ENCODE assay signal across 8 cellular contexts in genomic region chr15:84982301-84982920, GRCh38. TPM values are rescaled to one million over a fixed set of nuclear protein-coding genes. Genes with fewer than 3 reads are reported as not detected.
DNase-seq lines count a peak whose midpoint lies in the region; ATAC-seq, FAIRE-seq and TF ChIP-seq lines count a peak whose summit lies in the region.

No MANE protein-coding gene starts in this region.

- peak overlapping the region; percentile 82 for H3K4me2 ChIP-seq in hepatocyte

- in situ Hi-C loops in GM18951 (cut with MboI; ENCODE audit: low sequenced_read_pairs, unreplicated experiment): no loop called here

- intact Hi-C loops in sigmoid colon (cut with DNase I): no loop called here

- no peaks in the 10 kb centered on the region for H3K9me2 ChIP-seq in hepatocyte (replicated peaks; ENCODE audit: insufficient read depth)

- WGBS in hepatocyte (ENCODE audit: low lambda C conversion rate, missing lambda C conversion rate): 5% methylated on average over 37 of the region's 46 CpGs
- 1 to 3% methylated on average over 46 of the region's 46 CpGs for WGBS in sigmoid colon, 2 donors

- peak; percentile 65 for TF ChIP-seq POLR2A in GM18951 (IDR thresholded peaks at IDR 0.05; ENCODE audit: extremely low read depth, insufficient read depth, insufficient read length)
- peak in 1 of 2 donors; percentile 13 for TF ChIP-seq POLR2A in sigmoid colon (IDR thresholded peaks at IDR 0.05)

- H3K27ac ChIP-seq in hepatocyte (peak overlapping the region; percentile 94), sigmoid colon (peak overlapping the region; percentile 85 to 98 (median 94))

- H3K4me1 Mint-ChIP-seq in activated naive CD8-positive, alpha-beta T cell treated with anti-CD3 and anti-CD28 coated beads for 36 hours: peaks cover 54% of the 10 kb centered on the region

- peaks cover 20% of the 10 kb centered on the region for H4K20me1 ChIP-seq in hepatocyte (ENCODE audit: insufficient read depth, poor library complexity, severe bottlenecking)

- TF ChIP-seq CTCF in hepatocyte (IDR thresholded peaks at IDR 0.05; ENCODE audit: poor library complexity): no peak
- TF ChIP-seq CTCF in sigmoid colon (IDR thresholded peaks at IDR 0.05): no peak

- no peak for TF ChIP-seq EP300 in sigmoid colon (IDR thresholded peaks at IDR 0.05)

- H3K79me2 ChIP-seq in hepatocyte: peaks cover 53% of the 10 kb centered on the region

- DNase-seq in RCC 7860 (ENCODE audit: low spot score): peak; percentile 21
- peak; percentile 68 for DNase-seq in activated naive CD8-positive, alpha-beta T cell treated with anti-CD3 and anti-CD28 coated beads for 36 hours
- DNase-seq in hepatocyte (ENCODE audit: low spot score): peak; percentile 68
- DNase-seq in sigmoid colon: peak; percentile 77
- no peak for DNase-seq in NCI-H2196 treated with DMSO at 0.1 percent for 48 hours (lab: John Stamatoyannopoulos, UW; ENCODE audit: unreplicated experiment)

- ATAC-seq in HG03439 (IDR thresholded peaks at IDR 0.05; ENCODE audit: unreplicated experiment) (no peak), GM18867 (IDR thresholded peaks at IDR 0.05; ENCODE audit: unreplicated experiment) (no peak)

- H3K4me3 ChIP-seq in hepatocyte (peak overlapping the region; percentile 75), sigmoid colon (peak overlapping the region; percentile 74 to 92 (median 83))

- no peaks in the 10 kb centered on the region for H3K27me3 ChIP-seq in hepatocyte
- no peaks in the 10 kb centered on the region for H3K27me3 ChIP-seq in sigmoid colon

- H3K9me3 Mint-ChIP-seq in activated naive CD8-positive, alpha-beta T cell treated with anti-CD3 and anti-CD28 coated beads for 36 hours: no peaks in the 10 kb centered on the region

- H3K27me3 Mint-ChIP-seq in activated naive CD8-positive, alpha-beta T cell treated with anti-CD3 and anti-CD28 coated beads for 36 hours: peaks cover 5% of the 10 kb centered on the region

- peak overlapping the region; percentile 97 for H3K27ac Mint-ChIP-seq in activated naive CD8-positive, alpha-beta T cell treated with anti-CD3 and anti-CD28 coated beads for 36 hours

- H3K9me3 ChIP-seq in hepatocyte (ENCODE audit: low read depth): no peaks in the 10 kb centered on the region
- H3K9me3 ChIP-seq in sigmoid colon: no peaks in the 10 kb centered on the region

- no peaks in the 10 kb centered on the region for H3K36me3 Mint-ChIP-seq in activated naive CD8-positive, alpha-beta T cell treated with anti-CD3 and anti-CD28 coated beads for 36 hours

- H2AFZ ChIP-seq in hepatocyte: peak overlapping the region; percentile 65

- no peaks in the 10 kb centered on the region for H3K36me3 ChIP-seq in hepatocyte (replicated peaks; ENCODE audit: insufficient read depth, low read depth)
- no peaks in the 10 kb centered on the region for H3K36me3 ChIP-seq in sigmoid colon

- peak overlapping the region; percentile 96 for H3K4me3 Mint-ChIP-seq in activated naive CD8-positive, alpha-beta T cell treated with anti-CD3 and anti-CD28 coated beads for 36 hours

- FAIRE-seq in RCC 7860 (lab: Jason Lieb, UNC): no peak

- H3K4me1 ChIP-seq in hepatocyte (ENCODE audit: insufficient read depth) (peaks cover 16% of the 10 kb centered on the region), sigmoid colon (peaks cover 8 to 53% (median 32%) of the 10 kb centered on the region in 4 donors)

RNA-seq across cellular contexts. Expression of gene PDE8A, which starts 0.8 kb away (rescaled TPM):
- total RNA-seq in activated naive CD8-positive, alpha-beta T cell treated with anti-CD3 and anti-CD28 coated beads for 36 hours: 10 to 100 TPM; 17.3 to 18.7 TPM
- total RNA-seq in hepatocyte (25.6 and 26.0 TPM in 2 replicates), sigmoid colon (10 to 100 TPM; 27.8 to 43.2 (median 36.3) TPM)
- polyA plus RNA-seq in hepatocyte (15.3 and 24.0 TPM in 2 replicates), sigmoid colon (10 to 100 TPM; 39.0 to 45.5 (median 39.8) TPM)
